In the genomic region with DNA sequence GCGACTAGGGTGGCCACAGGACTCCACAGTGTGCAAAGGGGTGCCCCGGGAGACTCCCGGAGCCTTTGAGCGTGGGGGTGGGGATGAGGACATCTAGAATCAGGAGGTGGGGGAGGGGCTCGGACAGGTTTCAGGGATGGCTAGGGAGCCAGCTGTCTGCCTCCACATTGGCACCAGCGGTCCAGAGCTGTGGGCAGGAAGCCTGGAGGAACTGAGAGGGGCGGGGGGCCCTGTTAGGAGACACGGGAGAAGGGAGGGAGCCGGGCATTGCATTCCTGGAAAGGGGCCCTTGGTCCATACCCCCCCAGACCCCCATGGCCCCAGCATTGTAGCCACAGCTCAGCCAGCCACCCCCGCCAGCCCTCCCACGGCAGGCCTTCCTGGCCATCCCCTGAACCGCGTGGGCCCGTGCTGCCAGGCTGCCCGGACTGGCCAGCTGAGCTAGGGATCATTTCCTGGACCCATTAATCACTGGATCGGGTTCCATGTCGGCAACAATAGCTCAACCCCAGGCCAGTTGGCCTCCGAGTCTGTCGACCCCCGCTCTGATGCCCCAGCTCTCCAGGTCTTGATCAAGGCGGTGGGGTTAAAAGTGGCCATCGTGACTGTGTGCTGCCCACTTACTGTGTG, we compare ENCODE assay signal across 21 cellular contexts. TPM values are rescaled to one million over a fixed set of nuclear protein-coding genes. Genes with fewer than 3 reads are reported as not detected.
DNase-seq lines count a peak whose midpoint lies in the region; ATAC-seq and TF ChIP-seq lines count a peak whose summit lies in the region.
"Had no signal": no experiment of that assay in that cellular context is flagged by ENCODE, and none has a peak within 500 bp of the region (broad histone marks: within the 10 kb centered on the region; RNA-seq: fewer than 3 reads in every experiment).

No MANE protein-coding gene starts in this region.

- H3K27ac ChIP-seq in right atrium auricular region (no peak overlapping the region), osteoblast (ENCODE audit: low read depth, low read length) (no peak overlapping the region)
- H3K27ac ChIP-seq: SJSA1 had no signal

- H3K36me3 ChIP-seq in right atrium auricular region = no peaks in the 10 kb centered on the region
- no peaks in the 10 kb centered on the region for H3K36me3 ChIP-seq in osteoblast (ENCODE audit: insufficient read depth, low read length)
- H3K36me3 ChIP-seq: BE2C, HAP-1, SJSA1 had no signal

- intact Hi-C loops in left ventricle myocardium superior (cut with micrococcal nuclease) = no loop called here

- TF ChIP-seq CTCF in right atrium auricular region (IDR thresholded peaks at IDR 0.05) (no peak), foreskin fibroblast (IDR thresholded peaks at IDR 0.05; ENCODE audit: low read depth, low read length) (no peak), osteoblast (IDR thresholded peaks at IDR 0.05; ENCODE audit: extremely low read depth, low read depth, low read length) (no peak)

- H3K4me3 ChIP-seq in right atrium auricular region (no peak overlapping the region), foreskin fibroblast (ENCODE audit: low read depth in 1 of 2, low read length in 2 of 2) (no peak overlapping the region), osteoblast (ENCODE audit: insufficient read depth, low read length) (no peak overlapping the region)
- H3K4me3 ChIP-seq: HAP-1, SJSA1 had no signal

- ATAC-seq in left ventricle myocardium superior = peak; percentile 14
- ATAC-seq: CD8-positive, alpha-beta T cell had no signal

- H3K27me3 ChIP-seq in right atrium auricular region = no peaks in the 10 kb centered on the region
- no peaks in the 10 kb centered on the region for H3K27me3 ChIP-seq in osteoblast (ENCODE audit: insufficient read depth, low read length)
- H3K27me3 ChIP-seq: BE2C, SJSA1 had no signal

- H3K79me2 ChIP-seq in osteoblast (ENCODE audit: insufficient read depth, low read length) = no peaks in the 10 kb centered on the region

- no peak overlapping the region for H2AFZ ChIP-seq in osteoblast (ENCODE audit: low read length)

- DNase-seq in left ventricle myocardium superior = no peak
- no peak for DNase-seq in right atrium auricular region (ENCODE audit: low spot score)
- peak; percentile 47 for DNase-seq in globus pallidus (ENCODE audit: low spot score)
- peak; percentile 11 for DNase-seq in pons (ENCODE audit: low spot score)
- no peak for DNase-seq in foreskin fibroblast
- no peak for DNase-seq in SK-N-DZ (ENCODE audit: low spot score)
- DNase-seq in osteoblast (ENCODE audit: insufficient read length, low spot score, missing footprints) = no peak
- no peak for DNase-seq in activated CD4-positive, alpha-beta T cell treated with anti-CD3 and anti-CD28 coated beads for 48 hours
- DNase-seq: BE2C; Calu3; CD8-positive, alpha-beta T cell; Karpas-422; MM.1S; NCI-H1092; NCI-H146; NCI-H2029 treated with DMSO at 0.1 percent for 48 hours; NCI-H2171; NCI-H526 had no signal

- H3K4me1 ChIP-seq in right atrium auricular region (no peaks in the 10 kb centered on the region), osteoblast (ENCODE audit: insufficient read depth, low read length) (no peaks in the 10 kb centered on the region)
- H3K4me1 ChIP-seq: HAP-1, SJSA1 had no signal

- no peak overlapping the region for H3K4me2 ChIP-seq in osteoblast (ENCODE audit: insufficient read depth, low read length)

- no peaks in the 10 kb centered on the region for H4K20me1 ChIP-seq in osteoblast (ENCODE audit: insufficient read depth, low read length)

- H3K9me3 ChIP-seq in right atrium auricular region = no peaks in the 10 kb centered on the region
- H3K9me3 ChIP-seq in osteoblast (ENCODE audit: low read depth, low read length) = no peaks in the 10 kb centered on the region
- H3K9me3 ChIP-seq: BE2C, HAP-1, SJSA1 had no signal

RNA-seq across cellular contexts. Expression of a gene that starts 39.9 kb away (rescaled TPM):
- 0.15 TPM for total RNA-seq in left ventricle myocardium superior
- total RNA-seq in right atrium auricular region = under 1 TPM in 1 of 2 donors, not detected in 1; 0.55 TPM
- not detected in 2 replicates for polyA plus RNA-seq in SK-N-DZ (2014; cell fraction: cytosol; rRNA removed)
- polyA plus RNA-seq in SK-N-DZ (2014; cell fraction: nucleus; rRNA removed) = not detected in 2 replicates
- total RNA-seq in osteoblast = not detected in 2 replicates
- total RNA-seq: CD8-positive, alpha-beta T cell; SJSA1 had no signal
- polyA plus RNA-seq: IgD-negative memory B cell had no signal

Comparison
In these comparisons a context has a peak if more than half of its experiments do, and no peak if none do; other contexts are left out.
1. DNase-seq: peak in globus pallidus (single experiment) and pons (single experiment); none in left ventricle myocardium superior (single experiment), right atrium auricular region (single experiment), foreskin fibroblast (0 of 2), SK-N-DZ (single experiment), osteoblast (single experiment) and activated CD4-positive, alpha-beta T cell treated with anti-CD3 and anti-CD28 coated beads for 48 hours (single experiment).